28 cellular contexts compared by ENCODE assay signal in the genomic region with DNA sequence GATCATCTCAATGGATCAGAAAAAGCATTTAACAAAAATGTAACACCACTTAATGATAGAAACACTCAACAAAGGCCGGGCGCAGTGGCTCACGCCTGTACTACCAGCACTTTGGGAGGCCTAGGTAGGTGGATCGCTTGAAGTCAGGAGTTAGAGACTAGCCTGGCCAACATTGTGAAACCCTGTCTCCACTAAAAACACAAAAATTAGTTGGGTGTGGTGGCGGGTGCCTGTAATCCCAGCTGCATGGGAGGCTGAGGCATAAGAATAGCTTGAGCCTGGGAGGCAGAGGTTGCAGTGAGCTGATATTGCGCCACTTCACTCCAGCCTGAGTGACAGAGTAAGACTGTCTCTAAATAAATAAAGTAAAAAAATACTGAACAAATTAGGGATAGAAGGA.
"Had no signal": no experiment of that assay in that cellular context is flagged by ENCODE, and none has a peak within 500 bp of the region (broad histone marks: within the 10 kb centered on the region; RNA-seq: fewer than 3 reads in every experiment).

No MANE protein-coding gene starts in this region.

- DNase-seq: colonic mucosa; cortex of kidney; dermis blood vessel endothelial cell; dorsolateral prefrontal cortex; effector CD4-positive, alpha-beta T cell; effector CD8-positive, alpha-beta T cell; effector memory CD4-positive, alpha-beta T cell; effector memory CD8-positive, alpha-beta T cell; endodermal cell; erythroblast; esophagus squamous epithelium; foreskin fibroblast; foreskin keratinocyte; foreskin melanocyte; gastrocnemius medialis; glutamatergic neuron; head of caudate nucleus; heart left ventricle; heart right ventricle had no signal

- ATAC-seq: effector memory CD8-positive, alpha-beta T cell; esophagus mucosa; foreskin keratinocyte; gastrocnemius medialis; gastroesophageal sphincter; heart left ventricle; heart right ventricle had no signal

- H3K4me1 ChIP-seq: colonic mucosa had no signal

- FAIRE-seq: colon, endometrium, endothelial cell of umbilical vein, frontal cortex had no signal

- H3K4me3 ChIP-seq: colonic mucosa, coronary artery, dorsolateral prefrontal cortex, esophagus muscularis mucosa, esophagus squamous epithelium, gastrocnemius medialis, gastroesophageal sphincter, heart left ventricle, heart right ventricle had no signal

- H3K36me3 ChIP-seq: colonic mucosa, esophagus muscularis mucosa, esophagus squamous epithelium, gastrocnemius medialis, gastroesophageal sphincter, heart left ventricle, heart right ventricle had no signal

- H3K27ac ChIP-seq: colonic mucosa, coronary artery, dorsolateral prefrontal cortex, epithelial cell of prostate, esophagus muscularis mucosa, esophagus squamous epithelium, foreskin keratinocyte, gastrocnemius medialis, gastroesophageal sphincter, heart left ventricle, heart right ventricle had no signal

- H3K9me3 ChIP-seq: colonic mucosa, esophagus muscularis mucosa, esophagus squamous epithelium, gastrocnemius medialis, gastroesophageal sphincter had no signal

- H3K27me3 ChIP-seq: colonic mucosa, dorsolateral prefrontal cortex, esophagus muscularis mucosa, esophagus squamous epithelium, foreskin keratinocyte, gastrocnemius medialis, gastroesophageal sphincter, heart left ventricle, heart right ventricle had no signal
